10 cellular contexts compared by ENCODE assay signal in the genomic region with DNA sequence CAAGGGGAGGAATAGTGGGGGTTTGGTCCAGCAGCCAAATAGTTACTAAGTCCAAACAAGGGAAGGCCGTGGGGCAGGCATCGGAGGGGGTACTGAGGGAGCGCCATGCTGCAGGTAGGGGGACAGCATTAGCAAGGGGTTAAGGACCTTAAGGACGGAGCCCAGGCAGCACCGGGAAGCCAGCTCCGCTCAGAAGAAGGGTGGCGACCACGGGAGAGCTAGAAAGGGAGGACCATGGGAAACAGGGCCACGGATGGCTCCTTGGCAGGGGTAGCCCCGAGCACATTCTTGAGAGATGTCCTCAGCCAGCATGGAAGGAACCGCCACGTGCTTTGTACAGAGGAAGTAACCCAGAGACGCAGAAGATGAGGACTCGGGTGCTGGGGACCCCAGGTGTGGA.
DNase-seq lines count a peak whose midpoint lies in the region; ATAC-seq and TF ChIP-seq lines count a peak whose summit lies in the region.
"Had no signal": no experiment of that assay in that cellular context is flagged by ENCODE, and none has a peak within 500 bp of the region (broad histone marks: within the 10 kb centered on the region; RNA-seq: fewer than 3 reads in every experiment).

No MANE protein-coding gene starts in this region.

- H3K27me3 ChIP-seq in RWPE2 (ENCODE audit: insufficient read depth, poor library complexity, severe bottlenecking): no peaks in the 10 kb centered on the region
- no peaks in the 10 kb centered on the region for H3K27me3 ChIP-seq in mesenchymal stem cell (ENCODE audit: control insufficient read depth in 1 of 2, insufficient read depth in 1 of 2, low read length in 2 of 2)

- peak overlapping the region; percentile 42 for H2BK120ac ChIP-seq in mesenchymal stem cell (ENCODE audit: low read depth, low read length)

- H3K4me1 Mint-ChIP-seq in endothelial cell (ENCODE audit: unreplicated experiment): peaks cover 36% of the 10 kb centered on the region
- peaks cover 25% of the 10 kb centered on the region for H3K4me1 Mint-ChIP-seq in type B pancreatic cell (ENCODE audit: unreplicated experiment)
- H3K4me1 Mint-ChIP-seq: activated B cell treated with CpG ODN at 0.5 μM for 24 hours had no signal

- H3K27me3 Mint-ChIP-seq in endothelial cell (ENCODE audit: unreplicated experiment) (peaks cover 12% of the 10 kb centered on the region), type B pancreatic cell (no peaks in the 10 kb centered on the region)
- H3K27me3 Mint-ChIP-seq: activated B cell treated with CpG ODN at 0.5 μM for 24 hours had no signal

- H3K23ac ChIP-seq in mesenchymal stem cell (ENCODE audit: low read length in 2 of 2): no peak overlapping the region

- H3K9me3 Mint-ChIP-seq in endothelial cell (ENCODE audit: unreplicated experiment) (no peaks in the 10 kb centered on the region), type B pancreatic cell (no peaks in the 10 kb centered on the region)
- H3K9me3 Mint-ChIP-seq: activated B cell treated with CpG ODN at 0.5 μM for 24 hours had no signal

- TF ChIP-seq CTCF in RWPE2 (IDR thresholded peaks at IDR 0.05; ENCODE audit: poor library complexity, severe bottlenecking) (no peak), endothelial cell (IDR thresholded peaks at IDR 0.05; ENCODE audit: unreplicated experiment) (no peak), type B pancreatic cell (conservative IDR thresholded peaks at IDR 0.05) (no peak)

- H3K27ac Mint-ChIP-seq in endothelial cell (ENCODE audit: unreplicated experiment): peak overlapping the region; percentile 42
- H3K27ac Mint-ChIP-seq in type B pancreatic cell: peak overlapping the region; percentile 81
- H3K27ac Mint-ChIP-seq: activated B cell treated with CpG ODN at 0.5 μM for 24 hours had no signal

- H3K9me3 ChIP-seq in RWPE2 (ENCODE audit: severe bottlenecking) (no peaks in the 10 kb centered on the region), mesenchymal stem cell (ENCODE audit: control insufficient read depth, low read length) (no peaks in the 10 kb centered on the region)

- H2BK5ac ChIP-seq in mesenchymal stem cell (ENCODE audit: low read depth, low read length, poor library complexity, severe bottlenecking): peak overlapping the region; percentile 53

- H2AFZ ChIP-seq in mesenchymal stem cell (ENCODE audit: low read depth, low read length): no peak overlapping the region

- ATAC-seq in RWPE2 (ENCODE audit: low read depth) (peak; percentile 20; the same call in 1 of the 3 replicates), SK-N-SH treated with all-trans-retinoic acid at 6 μM for 48 hours (no peak)

- H3K27ac ChIP-seq in RWPE2 (ENCODE audit: poor library complexity, severe bottlenecking): peak overlapping the region; percentile 84
- peak overlapping the region; percentile 85 for H3K27ac ChIP-seq in mesenchymal stem cell (ENCODE audit: low read length, poor library complexity, severe bottlenecking)

- peak overlapping the region; percentile 86 for H2AK5ac ChIP-seq in mesenchymal stem cell (ENCODE audit: low read length, severe bottlenecking)

- H2BK15ac ChIP-seq in mesenchymal stem cell (ENCODE audit: low read depth, poor library complexity, severe bottlenecking): no peak overlapping the region

- H3K4me3 ChIP-seq in RWPE2 (ENCODE audit: severe bottlenecking) (no peak overlapping the region), mesenchymal stem cell (ENCODE audit: insufficient read depth in 1 of 2, low read depth in 1 of 2, low read length in 2 of 2) (no peak overlapping the region)

- WGBS in mesenchymal stem cell: 82% methylated on average over 14 of the region's 14 CpGs

- no peak overlapping the region for H3K4me2 ChIP-seq in mesenchymal stem cell (ENCODE audit: low read length, poor library complexity, severe bottlenecking)

- no peak overlapping the region for H3K4ac ChIP-seq in mesenchymal stem cell (ENCODE audit: low read depth in 1 of 2, low read length in 2 of 2)

- no peak overlapping the region for H4K8ac ChIP-seq in mesenchymal stem cell (ENCODE audit: low read length)

- H3K4me1 ChIP-seq in RWPE2 (ENCODE audit: insufficient read depth, poor library complexity, severe bottlenecking) (peaks cover 61% of the 10 kb centered on the region), mesenchymal stem cell (ENCODE audit: control insufficient read depth, insufficient read depth, low read depth, low read length) (peaks cover 72% of the 10 kb centered on the region)

- no peak overlapping the region for H3K14ac ChIP-seq in mesenchymal stem cell (ENCODE audit: low read length in 2 of 2)

- peak overlapping the region; percentile 56 to 72 for H3K18ac ChIP-seq in mesenchymal stem cell (ENCODE audit: low read depth in 1 of 2, low read length in 2 of 2)

- peak overlapping the region; percentile 44 for H3K9ac ChIP-seq in mesenchymal stem cell (ENCODE audit: low read length)

- H3K36me3 Mint-ChIP-seq in endothelial cell (ENCODE audit: low read depth, unreplicated experiment): peaks cover 13% of the 10 kb centered on the region
- H3K36me3 Mint-ChIP-seq in type B pancreatic cell: no peaks in the 10 kb centered on the region

- DNase-seq in RWPE2 (ENCODE audit: low spot score) (no peak), endothelial cell (ENCODE audit: low spot score) (no peak), mesenchymal stem cell (peak; percentile 34), type B pancreatic cell (ENCODE audit: extremely low spot score, unreplicated experiment) (no peak), D341Med (ENCODE audit: low spot score) (no peak), activated gamma-delta T cell treated with Interleukin-2 at 50 U/mL for 16 hours (no peak)
- DNase-seq: activated B cell treated with CpG ODN at 0.5 μM for 24 hours; activated T-cell treated with anti-CD3 and anti-CD28 coated beads, Interleukin-2, amount 50 U/mL, for 1 hour; NCI-H2171 had no signal

- H3K4me3 Mint-ChIP-seq in endothelial cell (ENCODE audit: unreplicated experiment) (peak overlapping the region; percentile 37), type B pancreatic cell (no peak overlapping the region)
- H3K4me3 Mint-ChIP-seq: activated B cell treated with CpG ODN at 0.5 μM for 24 hours had no signal

- peaks cover 72% of the 10 kb centered on the region for H3K36me3 ChIP-seq in RWPE2 (ENCODE audit: low read depth)
- H3K36me3 ChIP-seq in mesenchymal stem cell (ENCODE audit: control insufficient read depth in 1 of 2, insufficient read depth in 2 of 2, low read depth in 1 of 2, low read length in 2 of 2): peaks cover 36 to 58% of the 10 kb centered on the region in 2 experiments

- peak overlapping the region; percentile 49 for H4K91ac ChIP-seq in mesenchymal stem cell (ENCODE audit: low read length)

- peak overlapping the region in 1 of 2 experiments; percentile 15 for H2BK12ac ChIP-seq in mesenchymal stem cell (ENCODE audit: low read length in 2 of 2)

- no peaks in the 10 kb centered on the region for H3K79me1 ChIP-seq in mesenchymal stem cell (replicated peaks; ENCODE audit: low read length, poor library complexity, severe bottlenecking)

TF ChIP-seq in SK-N-SH treated with all-trans-retinoic acid at 6 μM for 48 hours, 23 proteins besides CTCF, POLR2A, EP300 and RAD21:
- TF ChIP-seq GLIS3 (CRISPR knock-in tag; IDR thresholded peaks at IDR 0.05) (no peak), ZFP3 (CRISPR knock-in tag; IDR thresholded peaks at IDR 0.05) (no peak), ZFP30 (CRISPR knock-in tag; IDR thresholded peaks at IDR 0.05) (no peak), TCF4 (CRISPR knock-in tag; IDR thresholded peaks at IDR 0.05; ENCODE audit: borderline replicate concordance) (no peak), ARNTL (CRISPR knock-in tag; IDR thresholded peaks at IDR 0.05; ENCODE audit: borderline replicate concordance, low read depth) (no peak)
- TF ChIP-seq, protein P1, sequence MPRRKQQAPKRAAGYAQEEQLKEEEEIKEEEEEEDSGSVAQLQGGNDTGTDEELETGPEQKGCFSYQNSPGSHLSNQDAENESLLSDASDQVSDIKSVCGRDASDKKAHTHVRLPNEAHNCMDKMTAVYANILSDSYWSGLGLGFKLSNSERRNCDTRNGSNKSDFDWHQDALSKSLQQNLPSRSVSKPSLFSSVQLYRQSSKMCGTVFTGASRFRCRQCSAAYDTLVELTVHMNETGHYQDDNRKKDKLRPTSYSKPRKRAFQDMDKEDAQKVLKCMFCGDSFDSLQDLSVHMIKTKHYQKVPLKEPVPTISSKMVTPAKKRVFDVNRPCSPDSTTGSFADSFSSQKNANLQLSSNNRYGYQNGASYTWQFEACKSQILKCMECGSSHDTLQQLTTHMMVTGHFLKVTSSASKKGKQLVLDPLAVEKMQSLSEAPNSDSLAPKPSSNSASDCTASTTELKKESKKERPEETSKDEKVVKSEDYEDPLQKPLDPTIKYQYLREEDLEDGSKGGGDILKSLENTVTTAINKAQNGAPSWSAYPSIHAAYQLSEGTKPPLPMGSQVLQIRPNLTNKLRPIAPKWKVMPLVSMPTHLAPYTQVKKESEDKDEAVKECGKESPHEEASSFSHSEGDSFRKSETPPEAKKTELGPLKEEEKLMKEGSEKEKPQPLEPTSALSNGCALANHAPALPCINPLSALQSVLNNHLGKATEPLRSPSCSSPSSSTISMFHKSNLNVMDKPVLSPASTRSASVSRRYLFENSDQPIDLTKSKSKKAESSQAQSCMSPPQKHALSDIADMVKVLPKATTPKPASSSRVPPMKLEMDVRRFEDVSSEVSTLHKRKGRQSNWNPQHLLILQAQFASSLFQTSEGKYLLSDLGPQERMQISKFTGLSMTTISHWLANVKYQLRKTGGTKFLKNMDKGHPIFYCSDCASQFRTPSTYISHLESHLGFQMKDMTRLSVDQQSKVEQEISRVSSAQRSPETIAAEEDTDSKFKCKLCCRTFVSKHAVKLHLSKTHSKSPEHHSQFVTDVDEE (CRISPR knock-in tag; IDR thresholded peaks at IDR 0.05): no peak
